Comparison of ENCODE assay signal across 15 cellular contexts in genomic region chr18:48831113-48831759, GRCh38.
DNase-seq lines count a peak whose midpoint lies in the region; ATAC-seq and TF ChIP-seq lines count a peak whose summit lies in the region.
"Had no signal": no experiment of that assay in that cellular context is flagged by ENCODE, and none has a peak within 500 bp of the region (broad histone marks: within the 10 kb centered on the region; RNA-seq: fewer than 3 reads in every experiment).

No MANE protein-coding gene starts in this region.

- H2AFZ ChIP-seq in hepatocyte, result no peak overlapping the region

- peaks cover 16% of the 10 kb centered on the region for H3K79me2 ChIP-seq in hepatocyte

- no peak overlapping the region for H3K4me2 ChIP-seq in hepatocyte

- H3K27ac ChIP-seq in right atrium auricular region (no peak overlapping the region), aorta (ENCODE audit: low read depth in 1 of 2, low read length in 2 of 2) (no peak overlapping the region), hepatocyte (no peak overlapping the region)
- H3K27ac ChIP-seq: breast epithelium, left ventricle myocardium inferior, neutrophil had no signal

- H3K9me3 ChIP-seq in right atrium auricular region (no peaks in the 10 kb centered on the region), aorta (ENCODE audit: control insufficient read depth, low read length) (no peaks in the 10 kb centered on the region), hepatocyte (ENCODE audit: low read depth) (no peaks in the 10 kb centered on the region)
- H3K9me3 ChIP-seq: breast epithelium, heart right ventricle, left ventricle myocardium inferior, neutrophil had no signal

- H3K4me1 ChIP-seq in right atrium auricular region (peaks cover 0 to 81% of the 10 kb centered on the region in 2 donors), aorta (ENCODE audit: control insufficient read depth in 1 of 2, insufficient read depth in 2 of 2, low read length in 2 of 2) (peaks cover 0 to 12% of the 10 kb centered on the region in 2 donors), hepatocyte (ENCODE audit: insufficient read depth) (peaks cover 70% of the 10 kb centered on the region)

- H3K4me1 Mint-ChIP-seq in activated T-helper 1 cell treated with anti-CD3 and anti-CD28 coated beads, Interleukin-12 subunit alpha, Interleukin-12 subunit beta, Interleukin-2, Interleukin-4 antibody, amounts not matched to agents 30 ng/mL and 10 ng/mL and 1 ng/mL, durations not matched to agents 14 hours and 24 hours and 36 hours (ENCODE audit: low read depth), result peaks cover 57% of the 10 kb centered on the region
- peaks cover 79 to 85% of the 10 kb centered on the region in 2 donors for H3K4me1 Mint-ChIP-seq in natural killer cell treated with Interleukin-12 subunit alpha and Interleukin-12 subunit beta and Interleukin-15 and Interleukin-18, amount 100 ng/mL, for 72 hours (ENCODE audit: low read depth in 2 of 2)

- TF ChIP-seq CTCF in right atrium auricular region (IDR thresholded peaks at IDR 0.05) (no peak), hepatocyte (IDR thresholded peaks at IDR 0.05; ENCODE audit: poor library complexity) (no peak)

- DNase-seq in right atrium auricular region (ENCODE audit: low spot score) (peak; percentile 38), left cardiac atrium (no peak), aorta (peak; percentile 39 to 40), hepatic stellate cell (ENCODE audit: low spot score) (no peak), cerebellar nuclear complex (lab: John Stamatoyannopoulos, UW) (no peak), hepatocyte (ENCODE audit: low spot score) (no peak)
- no peak for DNase-seq in activated T-helper 1 cell treated with anti-CD3 and anti-CD28 coated beads, Interleukin-12 subunit alpha, Interleukin-12 subunit beta, Interleukin-2, Interleukin-4 antibody, amounts not matched to agents 30 ng/mL and 10 ng/mL and 1 ng/mL, durations not matched to agents 14 hours and 24 hours and 36 hours (ENCODE audit: low spot score)
- DNase-seq in natural killer cell treated with Interleukin-12 subunit alpha and Interleukin-12 subunit beta and Interleukin-15 and Interleukin-18, amount 100 ng/mL, for 72 hours (ENCODE audit: low spot score), result no peak
- DNase-seq: erythroblast, heart right ventricle, left ventricle myocardium inferior, NCI-H226 had no signal

- WGBS in aorta, 2 donors, result 91 to 94% methylated on average over 9 of the region's 9 CpGs
- 93% methylated on average over 9 of the region's 9 CpGs for WGBS in hepatocyte (ENCODE audit: low lambda C conversion rate, missing lambda C conversion rate)

- H3K36me3 ChIP-seq in right atrium auricular region, result no peaks in the 10 kb centered on the region
- H3K36me3 ChIP-seq in aorta (ENCODE audit: control insufficient read depth in 1 of 2, insufficient read depth in 2 of 2, low read length in 1 of 2), result no peaks in the 10 kb centered on the region
- H3K36me3 ChIP-seq in hepatocyte (replicated peaks; ENCODE audit: insufficient read depth, low read depth), result no peaks in the 10 kb centered on the region
- H3K36me3 ChIP-seq: breast epithelium, heart right ventricle, left ventricle myocardium inferior, neutrophil had no signal

- H3K9me2 ChIP-seq in hepatocyte (replicated peaks; ENCODE audit: insufficient read depth), result no peaks in the 10 kb centered on the region

- ATAC-seq in left cardiac atrium, result no peak
- no peak for ATAC-seq in natural killer cell treated with Interleukin-12 subunit alpha and Interleukin-12 subunit beta and Interleukin-15 and Interleukin-18, amount 100 ng/mL, for 72 hours
- no peak for ATAC-seq in aorta (ENCODE audit: low FRiP score)
- ATAC-seq: heart right ventricle had no signal

- H3K27me3 ChIP-seq in right atrium auricular region, result no peaks in the 10 kb centered on the region
- no peaks in the 10 kb centered on the region for H3K27me3 ChIP-seq in aorta (ENCODE audit: control insufficient read depth in 1 of 2, insufficient read depth in 2 of 2, low read length in 1 of 2)
- H3K27me3 ChIP-seq in hepatocyte, result no peaks in the 10 kb centered on the region
- H3K27me3 ChIP-seq: breast epithelium, heart right ventricle had no signal

- intact Hi-C loops in left cardiac atrium (cut with DNase I) (no loop called here), aorta (cut with DNase I) (loop anchor here in 1 of 2 donors (5.0 kb wide), 1 partner anchor 41 kb away; no protein-coding TSS in a partner anchor)
- intact Hi-C loops in activated T-helper 1 cell treated with anti-CD3 and anti-CD28 coated beads, Interleukin-12 subunit alpha, Interleukin-12 subunit beta, Interleukin-2, Interleukin-4 antibody, amounts not matched to agents 30 ng/mL and 10 ng/mL and 1 ng/mL, durations not matched to agents 14 hours and 24 hours and 36 hours (cut with micrococcal nuclease), result loop anchor here (5.0 kb wide), 1 partner anchor 101 kb away; no protein-coding TSS in a partner anchor

- no peak overlapping the region for H3K4me3 Mint-ChIP-seq in activated T-helper 1 cell treated with anti-CD3 and anti-CD28 coated beads, Interleukin-12 subunit alpha, Interleukin-12 subunit beta, Interleukin-2, Interleukin-4 antibody, amounts not matched to agents 30 ng/mL and 10 ng/mL and 1 ng/mL, durations not matched to agents 14 hours and 24 hours and 36 hours
- peak overlapping the region; percentile 81 for H3K4me3 Mint-ChIP-seq in natural killer cell treated with Interleukin-12 subunit alpha and Interleukin-12 subunit beta and Interleukin-15 and Interleukin-18, amount 100 ng/mL, for 72 hours
- H3K4me3 Mint-ChIP-seq: B cell had no signal

- H3K9me3 Mint-ChIP-seq in activated T-helper 1 cell treated with anti-CD3 and anti-CD28 coated beads, Interleukin-12 subunit alpha, Interleukin-12 subunit beta, Interleukin-2, Interleukin-4 antibody, amounts not matched to agents 30 ng/mL and 10 ng/mL and 1 ng/mL, durations not matched to agents 14 hours and 24 hours and 36 hours, result no peaks in the 10 kb centered on the region
- no peaks in the 10 kb centered on the region for H3K9me3 Mint-ChIP-seq in natural killer cell treated with Interleukin-12 subunit alpha and Interleukin-12 subunit beta and Interleukin-15 and Interleukin-18, amount 100 ng/mL, for 72 hours

- peaks cover 2% of the 10 kb centered on the region for H3K27me3 Mint-ChIP-seq in activated T-helper 1 cell treated with anti-CD3 and anti-CD28 coated beads, Interleukin-12 subunit alpha, Interleukin-12 subunit beta, Interleukin-2, Interleukin-4 antibody, amounts not matched to agents 30 ng/mL and 10 ng/mL and 1 ng/mL, durations not matched to agents 14 hours and 24 hours and 36 hours (ENCODE audit: insufficient read depth)
- H3K27me3 Mint-ChIP-seq in natural killer cell treated with Interleukin-12 subunit alpha and Interleukin-12 subunit beta and Interleukin-15 and Interleukin-18, amount 100 ng/mL, for 72 hours, result no peaks in the 10 kb centered on the region
- H3K27me3 Mint-ChIP-seq: B cell had no signal

- no peak overlapping the region for H3K4me3 ChIP-seq in right atrium auricular region
- H3K4me3 ChIP-seq in aorta (ENCODE audit: low read length in 2 of 2), result no peak overlapping the region
- no peak overlapping the region for H3K4me3 ChIP-seq in hepatocyte
- H3K4me3 ChIP-seq: breast epithelium, heart right ventricle, left ventricle myocardium inferior had no signal

- peak overlapping the region; percentile 16 for H3K27ac Mint-ChIP-seq in activated T-helper 1 cell treated with anti-CD3 and anti-CD28 coated beads, Interleukin-12 subunit alpha, Interleukin-12 subunit beta, Interleukin-2, Interleukin-4 antibody, amounts not matched to agents 30 ng/mL and 10 ng/mL and 1 ng/mL, durations not matched to agents 14 hours and 24 hours and 36 hours
- peak overlapping the region; percentile 99 to 100 for H3K27ac Mint-ChIP-seq in natural killer cell treated with Interleukin-12 subunit alpha and Interleukin-12 subunit beta and Interleukin-15 and Interleukin-18, amount 100 ng/mL, for 72 hours
- H3K27ac Mint-ChIP-seq: B cell had no signal

- H4K20me1 ChIP-seq in hepatocyte (ENCODE audit: insufficient read depth, poor library complexity, severe bottlenecking), result no peaks in the 10 kb centered on the region

- no peaks in the 10 kb centered on the region for H3K36me3 Mint-ChIP-seq in activated T-helper 1 cell treated with anti-CD3 and anti-CD28 coated beads, Interleukin-12 subunit alpha, Interleukin-12 subunit beta, Interleukin-2, Interleukin-4 antibody, amounts not matched to agents 30 ng/mL and 10 ng/mL and 1 ng/mL, durations not matched to agents 14 hours and 24 hours and 36 hours (ENCODE audit: low read depth)
- H3K36me3 Mint-ChIP-seq in natural killer cell treated with Interleukin-12 subunit alpha and Interleukin-12 subunit beta and Interleukin-15 and Interleukin-18, amount 100 ng/mL, for 72 hours, result no peaks in the 10 kb centered on the region

Comparison
In these comparisons a context has a peak if more than half of its experiments do, and no peak if none do; other contexts are left out.
1. DNase-seq: peak in right atrium auricular region (single experiment) and aorta (2 of 2); none in left cardiac atrium (single experiment), activated T-helper 1 cell treated with anti-CD3 and anti-CD28 coated beads, Interleukin-12 subunit alpha, Interleukin-12 subunit beta, Interleukin-2, Interleukin-4 antibody, amounts not matched to agents 30 ng/mL and 10 ng/mL and 1 ng/mL, durations not matched to agents 14 hours and 24 hours and 36 hours (single experiment), natural killer cell treated with Interleukin-12 subunit alpha and Interleukin-12 subunit beta and Interleukin-15 and Interleukin-18, amount 100 ng/mL, for 72 hours (single experiment), hepatic stellate cell (single experiment), cerebellar nuclear complex (0 of 2) and hepatocyte (single experiment).